10 cellular contexts compared by ENCODE assay signal in genomic region chr16:20944861-20945390, GRCh38. TPM values are rescaled to one million over a fixed set of nuclear protein-coding genes. Genes with fewer than 3 reads are reported as not detected.
DNase-seq lines count a peak whose midpoint lies in the region; ATAC-seq and TF ChIP-seq lines count a peak whose summit lies in the region.
"Had no signal": no experiment of that assay in that cellular context is flagged by ENCODE, and none has a peak within 500 bp of the region (broad histone marks: within the 10 kb centered on the region; RNA-seq: fewer than 3 reads in every experiment).

No MANE protein-coding gene starts in this region.

- peak; percentile 11; the same call in 1 of the 2 replicates for TF ChIP-seq RAD21 in Ishikawa (IDR thresholded peaks at IDR 0.05; ENCODE audit: low read depth)

- no peaks in the 10 kb centered on the region for H3K9me3 Mint-ChIP-seq in activated CD4-positive, alpha-beta memory T cell treated with anti-CD3 and anti-CD28 coated beads, Interleukin-2, amount 10 ng/mL, durations not matched to agents 7 days and 5 days
- H3K9me3 Mint-ChIP-seq: activated B cell treated with CpG ODN at 0.5 μM for 24 hours had no signal

- no peak overlapping the region for H3K4me3 ChIP-seq in fibroblast of the aortic adventitia (ENCODE audit: low read depth, low read length)

- POLR2A ChIA-PET in activated CD4-positive, alpha-beta memory T cell treated with anti-CD3 and anti-CD28 coated beads, Interleukin-2, amount 10 ng/mL, durations not matched to agents 7 days and 5 days (lab: Charles Lee) = interaction anchor here (0.8 to 3.0 kb wide), 4 partner anchors 34 to 74 kb away, joined by 3 to 23 read pairs (median 6); partner anchors contain the start of genes DCUN1D3 and LYRM1

- H3K4me3 Mint-ChIP-seq in activated CD4-positive, alpha-beta memory T cell treated with anti-CD3 and anti-CD28 coated beads, Interleukin-2, amount 10 ng/mL, durations not matched to agents 7 days and 5 days = no peak overlapping the region
- H3K4me3 Mint-ChIP-seq: activated B cell treated with CpG ODN at 0.5 μM for 24 hours had no signal

- no peak for ATAC-seq in HG02981 (IDR thresholded peaks at IDR 0.05; ENCODE audit: unreplicated experiment)
- no peak for ATAC-seq in HG03457 (IDR thresholded peaks at IDR 0.05; ENCODE audit: unreplicated experiment)

- no peaks in the 10 kb centered on the region for H3K36me3 Mint-ChIP-seq in activated CD4-positive, alpha-beta memory T cell treated with anti-CD3 and anti-CD28 coated beads, Interleukin-2, amount 10 ng/mL, durations not matched to agents 7 days and 5 days (ENCODE audit: low read depth)

- no peak for TF ChIP-seq CTCF in fibroblast of the aortic adventitia (IDR thresholded peaks at IDR 0.05; ENCODE audit: insufficient read depth, low read length)

- peaks cover 2% of the 10 kb centered on the region for H3K27me3 Mint-ChIP-seq in activated CD4-positive, alpha-beta memory T cell treated with anti-CD3 and anti-CD28 coated beads, Interleukin-2, amount 10 ng/mL, durations not matched to agents 7 days and 5 days
- H3K27me3 Mint-ChIP-seq: activated B cell treated with CpG ODN at 0.5 μM for 24 hours had no signal

- DNase-seq in A172 (ENCODE audit: low spot score) = peak; percentile 40
- peak; percentile 83 for DNase-seq in activated CD4-positive, alpha-beta memory T cell treated with anti-CD3 and anti-CD28 coated beads, Interleukin-2, amount 10 ng/mL, durations not matched to agents 7 days and 5 days
- peak; percentile 20 for DNase-seq in fibroblast of the aortic adventitia (ENCODE audit: low read depth)
- no peak for DNase-seq in NCI-H146 treated with DMSO at 0.1 percent for 48 hours (lab: John Stamatoyannopoulos, UW; ENCODE audit: unreplicated experiment)
- DNase-seq in Kasumi-1 (lab: John Stamatoyannopoulos, UW) = no peak
- DNase-seq: activated B cell treated with CpG ODN at 0.5 μM for 24 hours, COR-L47 had no signal

- CTCF ChIA-PET in activated CD4-positive, alpha-beta memory T cell treated with anti-CD3 and anti-CD28 coated beads, Interleukin-2, amount 10 ng/mL, durations not matched to agents 7 days and 5 days (lab: Charles Lee) = interaction anchor here (0.6 to 2.5 kb wide), 6 partner anchors 37 to 134 kb away, joined by 3 to 14 read pairs (median 5); partner anchors contain the start of genes DCUN1D3 and LYRM1

- H3K4me1 Mint-ChIP-seq in activated CD4-positive, alpha-beta memory T cell treated with anti-CD3 and anti-CD28 coated beads, Interleukin-2, amount 10 ng/mL, durations not matched to agents 7 days and 5 days = peaks cover 58% of the 10 kb centered on the region

- no peak for TF ChIP-seq EP300 in Ishikawa (IDR thresholded peaks at IDR 0.05; ENCODE audit: borderline replicate concordance)

- peak overlapping the region; percentile 71 for H3K27ac Mint-ChIP-seq in activated CD4-positive, alpha-beta memory T cell treated with anti-CD3 and anti-CD28 coated beads, Interleukin-2, amount 10 ng/mL, durations not matched to agents 7 days and 5 days
- H3K27ac Mint-ChIP-seq: activated B cell treated with CpG ODN at 0.5 μM for 24 hours had no signal

TF ChIP-seq in Ishikawa, 13 proteins besides CTCF, POLR2A, EP300 and RAD21:
- TF ChIP-seq ZBTB7A (IDR thresholded peaks at IDR 0.05; ENCODE audit: low read depth) (no peak), MAX (IDR thresholded peaks at IDR 0.05) (no peak), CREB1 (IDR thresholded peaks at IDR 0.05; ENCODE audit: low read depth) (no peak), REST (IDR thresholded peaks at IDR 0.05; ENCODE audit: low read depth) (no peak)

RNA-seq across cellular contexts. Expression of gene LYRM1, which starts 44.4 kb away (rescaled TPM):
- total RNA-seq in A172 (2014; rRNA removed; shearing (Covaris generic)) = 58.3 and 77.2 TPM in 2 replicates
- 10 to 100 TPM; 45.2 to 47.0 TPM for total RNA-seq in activated CD4-positive, alpha-beta memory T cell treated with anti-CD3 and anti-CD28 coated beads, Interleukin-2, amount 10 ng/mL, durations not matched to agents 7 days and 5 days
- total RNA-seq in fibroblast of the aortic adventitia (ENCODE audit: low replicate concordance) = 31.6 and 49.8 TPM in 2 replicates

RNA-seq across cellular contexts. Expression of gene DCUN1D3, which starts 44.8 kb away (rescaled TPM):
- 26.1 and 28.8 TPM in 2 replicates for total RNA-seq in A172 (2014; rRNA removed; shearing (Covaris generic))
- 10 to 100 TPM; 20.7 to 21.6 TPM for total RNA-seq in activated CD4-positive, alpha-beta memory T cell treated with anti-CD3 and anti-CD28 coated beads, Interleukin-2, amount 10 ng/mL, durations not matched to agents 7 days and 5 days
- 21.6 and 30.2 TPM in 2 replicates for total RNA-seq in fibroblast of the aortic adventitia (ENCODE audit: low replicate concordance)

Comparison
In these comparisons a context has a peak if more than half of its experiments do, and no peak if none do; other contexts are left out.
1. DNase-seq: peak in A172 (single experiment), activated CD4-positive, alpha-beta memory T cell treated with anti-CD3 and anti-CD28 coated beads, Interleukin-2, amount 10 ng/mL, durations not matched to agents 7 days and 5 days (single experiment) and fibroblast of the aortic adventitia (single experiment); none in NCI-H146 treated with DMSO at 0.1 percent for 48 hours (single experiment) and Kasumi-1 (0 of 2).